ENCODE assay signal across 7 cellular contexts in genomic region chr3:129181834-129182233, GRCh38. TPM values are rescaled to one million over a fixed set of nuclear protein-coding genes. Genes with fewer than 3 reads are reported as not detected.
A peak's percentile ranks its signal among the peaks of the same experiment; 100 is the strongest.
DNase-seq lines count a peak whose midpoint lies in the region; TF ChIP-seq lines count a peak whose summit lies in the region.

No MANE protein-coding gene starts in this region.

- H3K36me3 Mint-ChIP-seq in glutamatergic neuron (ENCODE audit: unreplicated experiment): no peaks in the 10 kb centered on the region

- peak overlapping the region; percentile 99 for H3K27ac Mint-ChIP-seq in glutamatergic neuron (ENCODE audit: unreplicated experiment)

- peaks cover 15% of the 10 kb centered on the region for H3K9me3 Mint-ChIP-seq in glutamatergic neuron (ENCODE audit: unreplicated experiment)

- no peak for TF ChIP-seq POLR2A in spleen (IDR thresholded peaks at IDR 0.05)

- DNase-seq in glutamatergic neuron: no peak
- DNase-seq in spleen: no peak
- no peak for DNase-seq in AG20443 (ENCODE audit: low spot score)
- no peak for DNase-seq in superior temporal gyrus (ENCODE audit: extremely low spot score)
- no peak for DNase-seq in activated CD4-positive, CD25-positive, alpha-beta regulatory T cell (lab: John Stamatoyannopoulos, UW)

- H3K27me3 Mint-ChIP-seq in glutamatergic neuron (ENCODE audit: unreplicated experiment): peaks cover 15% of the 10 kb centered on the region

- TF ChIP-seq CTCF in WI38 (IDR thresholded peaks at IDR 0.05; ENCODE audit: low read depth, low read length) (no peak), glutamatergic neuron (IDR thresholded peaks at IDR 0.05; ENCODE audit: partially characterized antibody, unreplicated experiment) (no peak), spleen (IDR thresholded peaks at IDR 0.05 in 8 of 11, conservative IDR thresholded peaks at IDR 0.05 in 3 of 11) (no peak)

- WGBS in spleen, 5 donors: 8 to 12% (median 9%) methylated on average over 2 of the region's 2 CpGs

- peaks cover 14% of the 10 kb centered on the region for H3K4me1 Mint-ChIP-seq in glutamatergic neuron (ENCODE audit: low read depth, unreplicated experiment)

- peak overlapping the region; percentile 96 for H3K27ac ChIP-seq in HUES48 (ENCODE audit: low read depth, low read length)
- H3K27ac ChIP-seq in spleen: peak overlapping the region in 7 of 8 donors; percentile 96 to 100 (median 98)

- H3K4me3 Mint-ChIP-seq in glutamatergic neuron (ENCODE audit: unreplicated experiment): peak overlapping the region; percentile 98

- H3K4me1 ChIP-seq in HUES48 (ENCODE audit: control insufficient read depth, insufficient read depth, low read length) (peaks cover 9% of the 10 kb centered on the region; the same call in 1 of the 2 replicates), spleen (peaks cover 62 to 86% (median 72%) of the 10 kb centered on the region in 6 donors)

- no peaks in the 10 kb centered on the region for H3K27me3 ChIP-seq in HUES48 (ENCODE audit: control insufficient read depth, insufficient read depth, low read length)
- no peaks in the 10 kb centered on the region for H3K27me3 ChIP-seq in spleen (replicated peaks in 1 of 7)

- H3K9me3 ChIP-seq in HUES48 (ENCODE audit: control insufficient read depth, insufficient read depth, low read length): no peaks in the 10 kb centered on the region
- no peaks in the 10 kb centered on the region for H3K9me3 ChIP-seq in spleen

- H3K9ac ChIP-seq in HUES48 (ENCODE audit: low read depth, low read length): peak overlapping the region; percentile 100

- intact Hi-C loops in spleen (cut with DNase I; ENCODE audit: low total_unique reads): no loop called here

- H3K4me3 ChIP-seq in HUES48 (ENCODE audit: low read depth, low read length) (peak overlapping the region; percentile 99), WI38 (ENCODE audit: low read depth, low read length) (peak overlapping the region; percentile 68), spleen (peak overlapping the region; percentile 75 to 100 (median 90))

- H3K36me3 ChIP-seq in HUES48 (ENCODE audit: control insufficient read depth, insufficient read depth, low read length): peaks cover 47% of the 10 kb centered on the region
- H3K36me3 ChIP-seq in spleen: peaks cover 0 to 34% (median 15%) of the 10 kb centered on the region in 6 donors

RNA-seq across cellular contexts. Expression of gene CNBP, which starts 1.9 kb away (rescaled TPM):
- 177 TPM for total RNA-seq in glutamatergic neuron (ENCODE audit: unreplicated experiment)
- 100 to 1,000 TPM; 252 to 420 (median 279) TPM for total RNA-seq in spleen
- polyA plus RNA-seq in spleen: 100 to 1,000 TPM; 301 to 360 (median 324) TPM

RNA-seq across cellular contexts. Expression of gene ISY1, which starts 21.0 kb away (rescaled TPM):
- total RNA-seq in glutamatergic neuron (ENCODE audit: unreplicated experiment): 18.2 TPM
- total RNA-seq in spleen: 10 to 100 TPM; 21.4 to 33.8 (median 30.0) TPM
- 10 to 100 TPM; 22.2 to 29.8 (median 25.2) TPM for polyA plus RNA-seq in spleen
